In genomic region chr10:62095341-62096071, GRCh38 we compare ENCODE assay signal across 9 cellular contexts.
A peak's percentile ranks its signal among the peaks of the same experiment; 100 is the strongest.
DNase-seq lines count a peak whose midpoint lies in the region; ATAC-seq and TF ChIP-seq lines count a peak whose summit lies in the region.
"Had no signal": no experiment of that assay in that cellular context is flagged by ENCODE, and none has a peak within 500 bp of the region (broad histone marks: within the 10 kb centered on the region; RNA-seq: fewer than 3 reads in every experiment).

No MANE protein-coding gene starts in this region.

- H2AFZ ChIP-seq in Karpas-422 (ENCODE audit: low read length) = peak overlapping the region; percentile 30; the same call in 1 of the 2 replicates

- H3K36me3 ChIP-seq in Karpas-422 (ENCODE audit: insufficient read depth, low read length) = no peaks in the 10 kb centered on the region
- peaks cover 19% of the 10 kb centered on the region in 2 donors for H3K36me3 ChIP-seq in stomach smooth muscle (ENCODE audit: control insufficient read depth in 2 of 2, insufficient read depth in 2 of 2, low read length in 2 of 2)
- H3K36me3 ChIP-seq in thyroid gland = peaks cover 7 to 19% of the 10 kb centered on the region in 2 donors
- H3K36me3 ChIP-seq: neutrophil had no signal

- WGBS in thyroid gland, 2 donors = 22 to 26% methylated on average over 10 of the region's 10 CpGs

- H3K4me3 ChIP-seq in Karpas-422 (ENCODE audit: low read length) (no peak overlapping the region), stomach smooth muscle (ENCODE audit: low read length in 2 of 2) (peak overlapping the region; percentile 24 to 32), thyroid gland (replicated peaks in 1 of 3) (peak overlapping the region in 1 of 3 donors; percentile 8)

- H3K9me3 ChIP-seq in Karpas-422 (ENCODE audit: low read length) = no peaks in the 10 kb centered on the region
- H3K9me3 ChIP-seq in stomach smooth muscle (ENCODE audit: control insufficient read depth in 2 of 2, low read length in 2 of 2) = no peaks in the 10 kb centered on the region
- no peaks in the 10 kb centered on the region for H3K9me3 ChIP-seq in thyroid gland
- H3K9me3 ChIP-seq: neutrophil had no signal

- H3K27me3 ChIP-seq in Karpas-422 (ENCODE audit: low read length) (no peaks in the 10 kb centered on the region), stomach smooth muscle (ENCODE audit: control insufficient read depth in 1 of 2, insufficient read depth in 2 of 2, low read length in 2 of 2) (no peaks in the 10 kb centered on the region), thyroid gland (no peaks in the 10 kb centered on the region)
- H3K27me3 ChIP-seq: neutrophil had no signal

- ATAC-seq in left colon = peak; percentile 66
- no peak for ATAC-seq in GM19023 (IDR thresholded peaks at IDR 0.05; ENCODE audit: unreplicated experiment)

- H3K79me2 ChIP-seq in Karpas-422 (ENCODE audit: low read length) = no peaks in the 10 kb centered on the region

- no peaks in the 10 kb centered on the region for H4K20me1 ChIP-seq in Karpas-422 (ENCODE audit: insufficient read depth, low read depth, low read length)

- no peak for TF ChIP-seq CTCF in thyroid gland (IDR thresholded peaks at IDR 0.05)

- H3K9ac ChIP-seq in Karpas-422 (ENCODE audit: low read length) (no peak overlapping the region), stomach smooth muscle (ENCODE audit: low read length in 2 of 2) (peak overlapping the region in 1 of 2 donors; percentile 14)

- no peak overlapping the region for H3K4me2 ChIP-seq in Karpas-422 (ENCODE audit: low read depth, low read length, poor library complexity, severe bottlenecking)

- H3K9me2 ChIP-seq in Karpas-422 (replicated peaks; ENCODE audit: insufficient read depth, low read length) = no peaks in the 10 kb centered on the region

- no peak for TF ChIP-seq POLR2A in thyroid gland (IDR thresholded peaks at IDR 0.05)

- intact Hi-C loops in left colon (cut with DNase I, micrococcal nuclease) = loop anchor here in 1 of 2 donors (10.0 kb wide), 1 partner anchor 51 kb away; no protein-coding TSS in a partner anchor
- intact Hi-C loops in thyroid gland (cut with DNase I) = no loop called here

- DNase-seq in Karpas-422 (no peak), left colon (no peak), KG1 (lab: John Stamatoyannopoulos, UW) (no peak), thyroid gland (no peak)
- DNase-seq: NCI-H446 had no signal

- H3K27ac ChIP-seq in Karpas-422 (ENCODE audit: low read length) = no peak overlapping the region
- H3K27ac ChIP-seq in angular gyrus (ENCODE audit: low read depth, low read length) = peak overlapping the region; percentile 65
- peak overlapping the region; percentile 53 for H3K27ac ChIP-seq in stomach smooth muscle (ENCODE audit: low read length)
- H3K27ac ChIP-seq in thyroid gland = peak overlapping the region in 1 of 3 donors; percentile 43
- H3K27ac ChIP-seq: neutrophil had no signal

- H3K4me1 ChIP-seq in Karpas-422 (ENCODE audit: low read length) (peaks cover 3% of the 10 kb centered on the region), stomach smooth muscle (ENCODE audit: control insufficient read depth, insufficient read depth, low read length) (peaks cover 6% of the 10 kb centered on the region), thyroid gland (peaks cover 21 to 25% of the 10 kb centered on the region in 2 donors)
